In the genomic region with DNA sequence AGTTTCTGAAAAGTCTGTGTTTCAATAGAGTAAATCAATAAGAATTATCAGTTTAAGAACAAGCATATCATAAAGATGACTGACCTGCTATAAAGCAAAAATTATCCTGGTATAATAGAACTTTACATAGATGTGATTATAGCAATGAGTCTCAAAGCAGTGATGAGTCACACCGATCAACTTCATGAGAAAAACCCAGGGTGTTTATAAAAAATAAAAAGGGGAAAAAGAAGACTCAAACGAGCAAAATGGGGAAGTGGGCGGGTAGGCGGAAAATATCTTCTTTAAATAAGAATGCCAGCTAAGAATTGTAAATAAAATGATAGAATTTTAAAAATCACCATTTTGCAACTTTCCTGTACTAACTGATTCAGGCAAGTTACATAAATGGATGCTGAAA, we compare ENCODE assay signal across 16 cellular contexts. TPM values are rescaled to one million over a fixed set of nuclear protein-coding genes. Genes with fewer than 3 reads are reported as not detected.
DNase-seq lines count a peak whose midpoint lies in the region; TF ChIP-seq lines count a peak whose summit lies in the region.
"Had no signal": no experiment of that assay in that cellular context is flagged by ENCODE, and none has a peak within 500 bp of the region (broad histone marks: within the 10 kb centered on the region; RNA-seq: fewer than 3 reads in every experiment).

No MANE protein-coding gene starts in this region.

- H3K27me3 ChIP-seq in SK-N-SH (ENCODE audit: insufficient read depth) = no peaks in the 10 kb centered on the region
- H3K27me3 ChIP-seq: heart left ventricle, stomach, vagina had no signal

- no peak overlapping the region for H3K9ac ChIP-seq in SK-N-SH

- no peaks in the 10 kb centered on the region for H3K9me2 ChIP-seq in SK-N-SH

- H3K4me1 ChIP-seq in SK-N-SH (ENCODE audit: control insufficient read depth in 1 of 2, insufficient read depth in 2 of 2, low read depth in 1 of 2, low read length in 1 of 2) = peaks cover 2 to 10% of the 10 kb centered on the region in 2 experiments; a peak in 2 of 4 replicates
- H3K4me1 ChIP-seq: heart left ventricle, stomach, vagina had no signal

- H3K27ac ChIP-seq in SK-N-SH (ENCODE audit: low read depth in 2 of 2, low read length in 1 of 2) (peak overlapping the region in 1 of 2 experiments; percentile 12; a peak in 2 of 4 replicates), RWPE1 (no peak overlapping the region)
- H3K27ac ChIP-seq: heart left ventricle, stomach, vagina had no signal

- peak overlapping the region; percentile 32 for H2AFZ ChIP-seq in SK-N-SH (ENCODE audit: low read depth)

- DNase-seq in EH (ENCODE audit: low read depth) (peak; percentile 29), KG1 (lab: John Stamatoyannopoulos, UW) (peak; percentile 19), SK-N-SH (no peak), germinal center (ENCODE audit: low spot score) (peak; percentile 6), RWPE1 (ENCODE audit: low spot score) (no peak), GM13976 (ENCODE audit: low spot score) (no peak)
- no peak for DNase-seq in activated CD4-positive, CD25-positive, alpha-beta regulatory T cell treated with anti-CD3 and anti-CD28 coated beads, Interleukin-2, amount 50 U/mL, for 72 hours
- DNase-seq: activated T-cell treated with anti-CD3 and anti-CD28 coated beads, Interleukin-2, amount 50 U/mL, for 48 hours; amniotic stem cell; H7; heart left ventricle; NCI-H1436; occipital lobe; stomach; T-cell had no signal

- peaks cover 23% of the 10 kb centered on the region for H3F3A ChIP-seq in SK-N-SH (replicated peaks; ENCODE audit: insufficient read depth)

- TF ChIP-seq RAD21 in SK-N-SH (IDR thresholded peaks at IDR 0.05; ENCODE audit: low read length) = no peak

- no peaks in the 10 kb centered on the region for H4K20me1 ChIP-seq in SK-N-SH (ENCODE audit: insufficient read depth)

- no peaks in the 10 kb centered on the region for H3K9me3 ChIP-seq in SK-N-SH
- H3K9me3 ChIP-seq: heart left ventricle, vagina had no signal

- H3K4me2 ChIP-seq in SK-N-SH = no peak overlapping the region

- no peak for TF ChIP-seq CTCF in SK-N-SH (IDR thresholded peaks at IDR 0.05)
- TF ChIP-seq CTCF in RWPE1 (conservative IDR thresholded peaks at IDR 0.05; ENCODE audit: low read depth) = no peak
- no peak for TF ChIP-seq CTCF in GM13976 (IDR thresholded peaks at IDR 0.05; ENCODE audit: borderline replicate concordance, control extremely low read depth, extremely low read depth, insufficient read depth, missing control alignments)

- no peak overlapping the region for H3K4me3 ChIP-seq in SK-N-SH (ENCODE audit: low read depth in 2 of 2, low read length in 1 of 2)
- H3K4me3 ChIP-seq: heart left ventricle, stomach, vagina had no signal

- H3K36me3 ChIP-seq in SK-N-SH (replicated peaks in 1 of 2; ENCODE audit: control insufficient read depth in 1 of 2, insufficient read depth in 2 of 2, low read length in 1 of 2) = peaks cover 25 to 57% of the 10 kb centered on the region in 2 experiments
- H3K36me3 ChIP-seq: heart left ventricle, vagina had no signal

- POLR2A ChIA-PET in SK-N-SH (lab: Yijun Ruan, JAX) = no interaction called here
- POLR2A ChIA-PET in RWPE1 (lab: Yijun Ruan, JAX; ENCODE audit: low non-redundant PET) = no interaction called here

- H3K79me2 ChIP-seq in SK-N-SH (ENCODE audit: insufficient read depth) = peaks cover 10% of the 10 kb centered on the region; the same call in 1 of the 2 replicates

- no peak for TF ChIP-seq EP300 in SK-N-SH (IDR thresholded peaks at IDR 0.05; ENCODE audit: borderline replicate concordance in 1 of 2, low read depth in 1 of 2, low read length in 1 of 2)

- in situ Hi-C loops in GM13976 (cut with MboI; ENCODE audit: low sequenced_read_pairs, unreplicated experiment) = no loop called here

- 76% methylated on average over 4 of the region's 4 CpGs for WGBS in SK-N-SH (ENCODE audit: low lambda C conversion rate)

- CTCF ChIA-PET in SK-N-SH (lab: Yijun Ruan, JAX) = interaction anchor here (1.1 kb wide), 1 partner anchor 20 kb away, joined by 5 read pairs; no protein-coding TSS in a partner anchor
- CTCF ChIA-PET in RWPE1 (lab: Yijun Ruan, JAX) = no interaction called here

TF ChIP-seq in SK-N-SH, 30 proteins besides CTCF, POLR2A, EP300 and RAD21:
- peak; percentile 41; the same call in 1 of the 2 replicates for TF ChIP-seq FOSL2 (IDR thresholded peaks at IDR 0.05; ENCODE audit: borderline replicate concordance, low read depth)
- TF ChIP-seq SIN3A (IDR thresholded peaks at IDR 0.05; ENCODE audit: borderline replicate concordance, low read depth, low read length) = no peak
- no peak for TF ChIP-seq CHD2 (IDR thresholded peaks at IDR 0.05; ENCODE audit: low read length, partially characterized antibody)
- no peak for TF ChIP-seq TCF12 (IDR thresholded peaks at IDR 0.05)
- no peak for TF ChIP-seq GATA2 (CRISPR knock-in tag; IDR thresholded peaks at IDR 0.05)
- peak; percentile 7 for TF ChIP-seq JUND (IDR thresholded peaks at IDR 0.05)

RNA-seq across cellular contexts. Expression of gene BRIP1, which starts 46.8 kb away (rescaled TPM):
- polyA plus RNA-seq in SK-N-SH (2012; rRNA removed) = 2.0 and 2.2 TPM in 2 replicates
- polyA plus RNA-seq in SK-N-SH (2012; cell fraction: cytosol; rRNA removed) = 2.5 TPM in 2 replicates
- polyA plus RNA-seq in SK-N-SH (2012; cell fraction: nucleus; rRNA removed) = 1.9 and 4.7 TPM in 2 replicates

Comparison
In these comparisons a context has a peak if more than half of its experiments do, and no peak if none do; other contexts are left out.
1. DNase-seq: peak in EH (single experiment), KG1 (single experiment) and germinal center (single experiment); none in SK-N-SH (single experiment), RWPE1 (single experiment), activated CD4-positive, CD25-positive, alpha-beta regulatory T cell treated with anti-CD3 and anti-CD28 coated beads, Interleukin-2, amount 50 U/mL, for 72 hours (single experiment) and GM13976 (single experiment).